12 cellular contexts compared by ENCODE assay signal in genomic region chr17:82247175-82247823, GRCh38. TPM values are rescaled to one million over a fixed set of nuclear protein-coding genes. Genes with fewer than 3 reads are reported as not detected.
DNase-seq lines count a peak whose midpoint lies in the region; ATAC-seq and TF ChIP-seq lines count a peak whose summit lies in the region.
"Had no signal": no experiment of that assay in that cellular context is flagged by ENCODE, and none has a peak within 500 bp of the region (broad histone marks: within the 10 kb centered on the region; RNA-seq: fewer than 3 reads in every experiment).

No MANE protein-coding gene starts in this region.

- no peaks in the 10 kb centered on the region for H3K9me3 Mint-ChIP-seq in activated naive CD4-positive, alpha-beta T cell treated with anti-CD3 and anti-CD28 coated beads, Interleukin-2, amount 10 ng/mL, durations not matched to agents 7 days and 5 days
- H3K9me3 Mint-ChIP-seq in MCF 10A (ENCODE audit: unreplicated experiment): no peaks in the 10 kb centered on the region
- H3K9me3 Mint-ChIP-seq: memory B cell had no signal

- no peak for ATAC-seq in upper lobe of left lung (ENCODE audit: low FRiP score in 2 of 2)
- ATAC-seq in GM21723 (IDR thresholded peaks at IDR 0.05; ENCODE audit: unreplicated experiment): no peak

- H3K4me1 ChIP-seq in muscle layer of duodenum (ENCODE audit: control insufficient read depth in 1 of 2, insufficient read depth in 2 of 2, low read length in 2 of 2) (peaks cover 19 to 69% of the 10 kb centered on the region in 2 donors), upper lobe of left lung (peaks cover 25 to 36% (median 27%) of the 10 kb centered on the region in 4 donors)
- H3K4me1 ChIP-seq: HAP-1 had no signal

- POLR2A ChIA-PET in MCF 10A (lab: Yijun Ruan, JAX): interaction anchor here (0.6 to 1.5 kb wide), 9 partner anchors 11 to 176 kb away, joined by 3 to 7 read pairs (median 3); partner anchors contain the start of genes SECTM1 and SLC16A3

- no TSS peak for BruUV-seq in MCF 10A (replicated peaks; lab: Mats Ljungman, UMichigan)

- H3K36me3 ChIP-seq in muscle layer of duodenum (ENCODE audit: control insufficient read depth in 1 of 2, insufficient read depth in 2 of 2, low read length in 2 of 2) (peaks cover 85 to 87% of the 10 kb centered on the region in 2 donors), upper lobe of left lung (peaks cover 76 to 100% (median 92%) of the 10 kb centered on the region in 4 donors)

- H3K9me3 ChIP-seq in muscle layer of duodenum (ENCODE audit: control insufficient read depth in 1 of 2, low read length in 2 of 2) (no peaks in the 10 kb centered on the region), upper lobe of left lung (no peaks in the 10 kb centered on the region)
- H3K9me3 ChIP-seq: HAP-1 had no signal

- H3K27ac Mint-ChIP-seq in activated naive CD4-positive, alpha-beta T cell treated with anti-CD3 and anti-CD28 coated beads, Interleukin-2, amount 10 ng/mL, durations not matched to agents 7 days and 5 days: peak overlapping the region; percentile 49
- peak overlapping the region; percentile 70 for H3K27ac Mint-ChIP-seq in MCF 10A (ENCODE audit: low read depth, unreplicated experiment)
- H3K27ac Mint-ChIP-seq: memory B cell had no signal

- no peak for TF ChIP-seq POLR2A in upper lobe of left lung (IDR thresholded peaks at IDR 0.05)

- CTCF ChIA-PET in activated naive CD4-positive, alpha-beta T cell treated with anti-CD3 and anti-CD28 coated beads, Interleukin-2, amount 10 ng/mL, durations not matched to agents 7 days and 5 days (lab: Charles Lee): interaction anchor here (1.2 kb wide), 1 partner anchor 104 kb away, joined by 3 read pairs; no protein-coding TSS in a partner anchor
- CTCF ChIA-PET in MCF 10A (lab: Yijun Ruan, JAX): no interaction called here

- H3K36me3 Mint-ChIP-seq in activated naive CD4-positive, alpha-beta T cell treated with anti-CD3 and anti-CD28 coated beads, Interleukin-2, amount 10 ng/mL, durations not matched to agents 7 days and 5 days: peaks cover 62% of the 10 kb centered on the region
- H3K36me3 Mint-ChIP-seq in MCF 10A (ENCODE audit: insufficient read depth, unreplicated experiment): peaks cover 100% of the 10 kb centered on the region

- H3K27ac ChIP-seq in muscle layer of duodenum (ENCODE audit: low read length): peak overlapping the region; percentile 56
- H3K27ac ChIP-seq in upper lobe of left lung: peak overlapping the region; percentile 7 to 75 (median 64)

- intact Hi-C loops in MCF 10A (cut with micrococcal nuclease): loop anchor here (10.0 kb wide), 1 partner anchor 212 kb away; the partner anchor contains the start of genes DCXR and RAC3

- no peak for TF ChIP-seq EP300 in upper lobe of left lung (IDR thresholded peaks at IDR 0.05)

- 66 to 85% methylated on average over 5 to 22 of the region's 22 CpGs for WGBS in upper lobe of left lung, 2 donors

- H3K27me3 Mint-ChIP-seq in activated naive CD4-positive, alpha-beta T cell treated with anti-CD3 and anti-CD28 coated beads, Interleukin-2, amount 10 ng/mL, durations not matched to agents 7 days and 5 days: no peaks in the 10 kb centered on the region
- no peaks in the 10 kb centered on the region for H3K27me3 Mint-ChIP-seq in MCF 10A (ENCODE audit: insufficient read depth, unreplicated experiment)
- H3K27me3 Mint-ChIP-seq: memory B cell had no signal

- H3K27me3 ChIP-seq in muscle layer of duodenum (ENCODE audit: low read depth, low read length) (no peaks in the 10 kb centered on the region), upper lobe of left lung (no peaks in the 10 kb centered on the region)

- DNase-seq in activated naive CD4-positive, alpha-beta T cell treated with anti-CD3 and anti-CD28 coated beads, Interleukin-2, amount 10 ng/mL, durations not matched to agents 7 days and 5 days: no peak
- DNase-seq in activated naive CD4-positive, alpha-beta T cell treated with Interleukin-2 at 50 U/mL for 16 hours: no peak
- DNase-seq in MCF 10A (ENCODE audit: unreplicated experiment): no peak
- peak in 1 of 2 donors; percentile 31 for DNase-seq in upper lobe of left lung
- DNase-seq in anterior cingulate cortex (lab: John Stamatoyannopoulos, UW): no peak
- DNase-seq in stimulated activated CD4-positive, alpha-beta T cell treated with anti-CD3 and anti-CD28 coated beads, Interleukin-4, amount 100 ng/mL, for 24 hours: no peak
- DNase-seq: activated effector memory CD4-positive, alpha-beta T cell treated with anti-CD3 and anti-CD28 coated beads, Interleukin-2, amount 50 U/mL, for 16 hours; AML-193 had no signal

- TF ChIP-seq CTCF in MCF 10A (IDR thresholded peaks at IDR 0.05; ENCODE audit: unreplicated experiment) (no peak), upper lobe of left lung (IDR thresholded peaks at IDR 0.05) (no peak)

- H3K4me3 Mint-ChIP-seq in activated naive CD4-positive, alpha-beta T cell treated with anti-CD3 and anti-CD28 coated beads, Interleukin-2, amount 10 ng/mL, durations not matched to agents 7 days and 5 days: no peak overlapping the region
- H3K4me3 Mint-ChIP-seq in MCF 10A (ENCODE audit: unreplicated experiment): no peak overlapping the region
- H3K4me3 Mint-ChIP-seq: memory B cell had no signal

- H3K4me1 Mint-ChIP-seq in activated naive CD4-positive, alpha-beta T cell treated with anti-CD3 and anti-CD28 coated beads, Interleukin-2, amount 10 ng/mL, durations not matched to agents 7 days and 5 days: peaks cover 13% of the 10 kb centered on the region
- H3K4me1 Mint-ChIP-seq in MCF 10A (ENCODE audit: insufficient read depth, unreplicated experiment): peaks cover 47% of the 10 kb centered on the region

- H3K4me3 ChIP-seq in muscle layer of duodenum (ENCODE audit: low read depth in 1 of 2, low read length in 2 of 2): no peak overlapping the region
- H3K4me3 ChIP-seq in upper lobe of left lung: no peak overlapping the region
- H3K4me3 ChIP-seq: HAP-1 had no signal

RNA-seq across cellular contexts. Expression of gene SLC16A3, which starts 18.5 kb away (rescaled TPM):
- total RNA-seq in MCF 10A (2022) (268 and 350 TPM in 2 replicates), upper lobe of left lung (100 to 1,000 TPM in 3 of 6 donors, 10 to 100 TPM in 3; 33.5 to 134 (median 102) TPM)

RNA-seq across cellular contexts. Expression of gene CSNK1D, which starts 26.2 kb away (rescaled TPM):
- total RNA-seq in MCF 10A (2022) (191 and 193 TPM in 2 replicates), upper lobe of left lung (100 to 1,000 TPM in 4 of 6 donors, 10 to 100 TPM in 2; 80.6 to 228 (median 152) TPM)

RNA-seq across cellular contexts. Expression of gene CCDC57, which starts 34.7 kb away (rescaled TPM):
- 86.8 and 87.3 TPM in 2 replicates for total RNA-seq in MCF 10A (2022)
- 100 to 1,000 TPM in 2 of 6 donors, 10 to 100 TPM in 4; 52.9 to 204 (median 71.8) TPM for total RNA-seq in upper lobe of left lung
